ENCODE assay signal across 2 cellular contexts in the genomic region with DNA sequence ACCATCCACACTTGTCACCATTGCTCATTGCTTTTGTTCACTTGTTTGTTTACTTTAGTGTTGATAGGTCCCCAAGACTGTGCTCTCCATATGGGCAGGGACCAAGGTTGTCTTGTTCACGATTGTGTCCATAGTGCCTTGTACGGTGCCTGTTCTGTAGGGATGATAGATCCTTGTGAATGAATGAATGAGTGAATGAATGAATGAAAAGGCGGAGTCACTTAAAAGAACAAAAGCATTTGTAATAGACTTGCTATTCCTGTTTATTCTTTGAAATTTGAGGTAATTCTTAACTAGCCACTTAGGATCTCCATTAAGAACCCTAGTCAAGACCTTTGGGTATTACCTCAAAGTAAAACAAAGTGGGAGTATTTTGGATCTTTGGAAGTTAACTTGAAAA.
TF ChIP-seq lines count a peak whose summit lies in the region.

No MANE protein-coding gene starts in this region.

TF ChIP-seq in IMR-90, 13 proteins besides CTCF, POLR2A, EP300 and RAD21:
- TF ChIP-seq SMC3 (IDR thresholded peaks at IDR 0.05; ENCODE audit: low read depth, low read length) (no peak), RFX5 (IDR thresholded peaks at IDR 0.05; ENCODE audit: low read depth, low read length) (no peak), RCOR1 (IDR thresholded peaks at IDR 0.05; ENCODE audit: insufficient replicate concordance, low read length) (no peak), NFE2L2 (IDR thresholded peaks at IDR 0.05; ENCODE audit: low read depth, low read length) (no peak), MXI1 (IDR thresholded peaks at IDR 0.05; ENCODE audit: borderline replicate concordance, low read depth, low read length) (no peak), CHD1 (IDR thresholded peaks at IDR 0.05; ENCODE audit: low read depth, low read length) (no peak), CEBPB (IDR thresholded peaks at IDR 0.05; ENCODE audit: low read depth, low read length) (no peak), MAZ (IDR thresholded peaks at IDR 0.05; ENCODE audit: borderline replicate concordance, low read depth, low read length) (no peak), BHLHE40 (IDR thresholded peaks at IDR 0.05; ENCODE audit: low read depth, low read length) (no peak), FOS (IDR thresholded peaks at IDR 0.05; ENCODE audit: low read depth, low read length) (no peak)
- TF ChIP-seq, protein P1, sequence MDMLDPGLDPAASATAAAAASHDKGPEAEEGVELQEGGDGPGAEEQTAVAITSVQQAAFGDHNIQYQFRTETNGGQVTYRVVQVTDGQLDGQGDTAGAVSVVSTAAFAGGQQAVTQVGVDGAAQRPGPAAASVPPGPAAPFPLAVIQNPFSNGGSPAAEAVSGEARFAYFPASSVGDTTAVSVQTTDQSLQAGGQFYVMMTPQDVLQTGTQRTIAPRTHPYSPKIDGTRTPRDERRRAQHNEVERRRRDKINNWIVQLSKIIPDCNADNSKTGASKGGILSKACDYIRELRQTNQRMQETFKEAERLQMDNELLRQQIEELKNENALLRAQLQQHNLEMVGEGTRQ (IDR thresholded peaks at IDR 0.05; ENCODE audit: low read depth, low read length) = no peak
- TF ChIP-seq, protein P2, sequence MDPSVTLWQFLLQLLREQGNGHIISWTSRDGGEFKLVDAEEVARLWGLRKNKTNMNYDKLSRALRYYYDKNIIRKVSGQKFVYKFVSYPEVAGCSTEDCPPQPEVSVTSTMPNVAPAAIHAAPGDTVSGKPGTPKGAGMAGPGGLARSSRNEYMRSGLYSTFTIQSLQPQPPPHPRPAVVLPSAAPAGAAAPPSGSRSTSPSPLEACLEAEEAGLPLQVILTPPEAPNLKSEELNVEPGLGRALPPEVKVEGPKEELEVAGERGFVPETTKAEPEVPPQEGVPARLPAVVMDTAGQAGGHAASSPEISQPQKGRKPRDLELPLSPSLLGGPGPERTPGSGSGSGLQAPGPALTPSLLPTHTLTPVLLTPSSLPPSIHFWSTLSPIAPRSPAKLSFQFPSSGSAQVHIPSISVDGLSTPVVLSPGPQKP (IDR thresholded peaks at IDR 0.05; ENCODE audit: borderline replicate concordance, low read depth, low read length) = no peak
TF ChIP-seq in IMR-90: peak in this region for 0.

TF ChIP-seq in H1, 55 proteins besides CTCF, POLR2A, EP300 and RAD21:
- TF ChIP-seq SUZ12 (IDR thresholded peaks at IDR 0.05; ENCODE audit: low read length) = no peak
- no peak for TF ChIP-seq GTF2F1 (IDR thresholded peaks at IDR 0.05; ENCODE audit: borderline replicate concordance, low read depth, low read length)
- TF ChIP-seq RFX5 (IDR thresholded peaks at IDR 0.05; ENCODE audit: borderline replicate concordance, low read depth, low read length) = no peak
